In genomic region chr7:22842383-22842903, GRCh38 we compare ENCODE assay signal across 12 cellular contexts. TPM values are rescaled to one million over a fixed set of nuclear protein-coding genes. Genes with fewer than 3 reads are reported as not detected.
A peak's percentile ranks its signal among the peaks of the same experiment; 100 is the strongest.
DNase-seq lines count a peak whose midpoint lies in the region; ATAC-seq and TF ChIP-seq lines count a peak whose summit lies in the region.
"Had no signal": no experiment of that assay in that cellular context is flagged by ENCODE, and none has a peak within 500 bp of the region (broad histone marks: within the 10 kb centered on the region; RNA-seq: fewer than 3 reads in every experiment).

No MANE protein-coding gene starts in this region.

- WGBS in heart left ventricle, 4 donors: 58 to 71% (median 66%) methylated on average over 6 of the region's 6 CpGs
- WGBS in esophagus muscularis mucosa: 76% methylated on average over 6 of the region's 6 CpGs

- H3K27ac ChIP-seq in heart left ventricle: peak overlapping the region in 11 of 12 donors; percentile 9 to 81 (median 55)
- peak overlapping the region; percentile 50 to 82 (median 56) for H3K27ac ChIP-seq in esophagus muscularis mucosa (replicated peaks in 1 of 4)
- H3K27ac ChIP-seq in vagina: peak overlapping the region; percentile 74
- H3K27ac ChIP-seq: PC-9 had no signal

- no peak for DNase-seq in heart left ventricle
- DNase-seq in Right ventricle myocardium superior: no peak
- DNase-seq in esophagus muscularis mucosa (ENCODE audit: extremely low spot score): no peak
- DNase-seq in neural crest cell (ENCODE audit: low read depth, low spot score): no peak
- no peak for DNase-seq in vagina (ENCODE audit: extremely low spot score in 2 of 2)
- DNase-seq in GM10248 (ENCODE audit: extremely low spot score): no peak
- DNase-seq in activated effector memory CD4-positive, alpha-beta T cell treated with anti-CD3 and anti-CD28 coated beads, Interleukin-2, amount 50 U/mL, for 16 hours: no peak
- DNase-seq: ACHN; NCI-H187; stimulated activated CD4-positive, alpha-beta T cell treated with anti-CD3 and anti-CD28 coated beads, Interleukin-4, amount 100 ng/mL, for 24 hours had no signal

- peaks cover 23% of the 10 kb centered on the region for H3K4me1 Mint-ChIP-seq in neural crest cell

- no peaks in the 10 kb centered on the region for H3K36me3 Mint-ChIP-seq in neural crest cell (ENCODE audit: low read depth)

- TF ChIP-seq POLR2A in heart left ventricle (IDR thresholded peaks at IDR 0.05) (no peak), esophagus muscularis mucosa (IDR thresholded peaks at IDR 0.05; ENCODE audit: low read depth) (no peak), vagina (IDR thresholded peaks at IDR 0.05) (no peak)

- H3K27me3 Mint-ChIP-seq in neural crest cell (ENCODE audit: low read depth): no peaks in the 10 kb centered on the region

- H3K9me3 ChIP-seq in heart left ventricle (peaks cover 0 to 2% (median 0%) of the 10 kb centered on the region in 12 donors), esophagus muscularis mucosa (no peaks in the 10 kb centered on the region), vagina (no peaks in the 10 kb centered on the region)

- H3K4me3 ChIP-seq in heart left ventricle (no peak overlapping the region), esophagus muscularis mucosa (no peak overlapping the region), vagina (no peak overlapping the region)
- H3K4me3 ChIP-seq: PC-9 had no signal

- POLR2A ChIA-PET in GM10248 (lab: Yijun Ruan, JAX): no interaction called here

- H3K27me3 ChIP-seq in heart left ventricle (no peaks in the 10 kb centered on the region), esophagus muscularis mucosa (no peaks in the 10 kb centered on the region), vagina (no peaks in the 10 kb centered on the region)

- H3K36me3 ChIP-seq in heart left ventricle: no peaks in the 10 kb centered on the region
- H3K36me3 ChIP-seq in esophagus muscularis mucosa: no peaks in the 10 kb centered on the region
- no peaks in the 10 kb centered on the region for H3K36me3 ChIP-seq in vagina

- peak overlapping the region; percentile 97 for H3K27ac Mint-ChIP-seq in neural crest cell (ENCODE audit: unreplicated experiment)

- H3K4me1 ChIP-seq in heart left ventricle (peaks cover 0 to 13% (median 4%) of the 10 kb centered on the region in 12 donors), esophagus muscularis mucosa (peaks cover 4 to 23% (median 13%) of the 10 kb centered on the region in 4 donors), vagina (no peaks in the 10 kb centered on the region)

- no peak for TF ChIP-seq EP300 in esophagus muscularis mucosa (IDR thresholded peaks at IDR 0.05)

- no peak overlapping the region for H3K4me3 Mint-ChIP-seq in neural crest cell

- TF ChIP-seq CTCF in heart left ventricle (IDR thresholded peaks at IDR 0.05) (no peak), esophagus muscularis mucosa (IDR thresholded peaks at IDR 0.05) (no peak), neural crest cell (conservative IDR thresholded peaks at IDR 0.05) (no peak), vagina (IDR thresholded peaks at IDR 0.05) (no peak), GM10248 (IDR thresholded peaks at IDR 0.05; ENCODE audit: control extremely low read depth, extremely low read depth, low read depth, missing control alignments) (no peak)

- no peaks in the 10 kb centered on the region for H3K9me3 Mint-ChIP-seq in neural crest cell

- peak in 2 of 4 donors; percentile 51 to 76 for ATAC-seq in heart left ventricle
- ATAC-seq in Right ventricle myocardium superior (ENCODE audit: poor library complexity): no peak
- no peak for ATAC-seq in GM21737 (IDR thresholded peaks at IDR 0.05; ENCODE audit: unreplicated experiment)

- intact Hi-C loops in heart left ventricle (cut with DNase I) (no loop called here), Right ventricle myocardium superior (cut with DNase I) (no loop called here), esophagus muscularis mucosa (cut with DNase I) (no loop called here), vagina (cut with DNase I) (loop anchor here (10.0 kb wide), 1 partner anchor 258 kb away; no protein-coding TSS in a partner anchor)

- CTCF ChIA-PET in GM10248 (lab: Yijun Ruan, JAX): no interaction called here

RNA-seq across cellular contexts. Expression of gene TOMM7, which starts 19.8 kb away (rescaled TPM):
- total RNA-seq in heart left ventricle (100 to 1,000 TPM; 137 to 529 (median 399) TPM), Right ventricle myocardium superior (634 TPM), esophagus muscularis mucosa (100 to 1,000 TPM; 141 to 303 (median 267) TPM), neural crest cell (162 and 179 TPM in 2 replicates), vagina (167 TPM)
- 100 to 1,000 TPM; 253 to 341 TPM for polyA plus RNA-seq in heart left ventricle
